Comparison of ENCODE assay signal across 19 cellular contexts in the genomic region with DNA sequence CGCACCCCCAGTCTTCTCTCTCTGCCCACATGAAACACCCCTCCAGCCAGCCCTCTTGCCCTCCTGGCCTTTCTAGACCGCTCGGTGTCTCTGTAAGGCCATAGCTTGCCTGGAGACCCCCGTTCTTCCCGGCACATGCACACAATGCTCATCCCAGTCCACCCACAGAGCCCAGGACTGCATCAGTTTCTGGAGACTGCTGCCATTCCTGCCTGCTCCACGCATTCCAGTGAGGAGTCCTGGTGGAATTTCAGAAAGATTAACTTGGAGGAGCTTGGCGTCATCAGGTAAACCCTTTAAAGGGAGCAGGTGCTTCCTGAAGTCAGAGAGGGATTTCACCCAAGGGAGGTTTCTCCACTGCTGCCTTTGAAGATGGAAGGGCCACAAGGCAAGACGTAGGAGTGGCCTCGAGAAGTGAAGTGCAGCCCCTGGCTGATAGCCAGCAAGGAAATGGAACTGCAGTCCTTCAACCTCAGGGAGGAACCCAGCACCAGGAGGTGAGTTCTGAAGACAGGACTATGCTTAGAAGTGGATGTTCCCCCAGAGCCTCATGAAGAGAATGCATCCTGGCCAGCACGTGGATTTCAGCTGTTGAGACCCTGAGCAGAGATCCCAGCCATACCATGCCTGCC. TPM values are rescaled to one million over a fixed set of nuclear protein-coding genes. Genes with fewer than 3 reads are reported as not detected.
A peak's percentile ranks its signal among the peaks of the same experiment; 100 is the strongest.
DNase-seq lines count a peak whose midpoint lies in the region; ATAC-seq and TF ChIP-seq lines count a peak whose summit lies in the region.
"Had no signal": no experiment of that assay in that cellular context is flagged by ENCODE, and none has a peak within 500 bp of the region (broad histone marks: within the 10 kb centered on the region; RNA-seq: fewer than 3 reads in every experiment).

No MANE protein-coding gene starts in this region.

- no peak for ATAC-seq in activated CD8-positive, alpha-beta T cell treated with anti-CD3 and anti-CD28 coated beads, Interleukin-2, amount 10 ng/mL, durations not matched to agents 7 days and 5 days
- no peak for ATAC-seq in activated CD8-positive, alpha-beta T cell treated with anti-CD3 and anti-CD28 coated beads for 36 hours
- ATAC-seq in left lung (peak; percentile 76), HG03196 (IDR thresholded peaks at IDR 0.05; ENCODE audit: unreplicated experiment) (no peak), HG03139 (IDR thresholded peaks at IDR 0.05; ENCODE audit: unreplicated experiment) (no peak)
- ATAC-seq: Panc1 had no signal

- no peak overlapping the region for H3K4me3 Mint-ChIP-seq in activated CD8-positive, alpha-beta T cell treated with anti-CD3 and anti-CD28 coated beads, Interleukin-2, amount 10 ng/mL, durations not matched to agents 7 days and 5 days
- no peak overlapping the region for H3K4me3 Mint-ChIP-seq in activated CD8-positive, alpha-beta T cell treated with anti-CD3 and anti-CD28 coated beads for 36 hours
- H3K4me3 Mint-ChIP-seq in neural progenitor cell = no peak overlapping the region
- H3K4me3 Mint-ChIP-seq: activated CD4-positive, alpha-beta memory T cell treated with anti-CD3 and anti-CD28 coated beads for 36 hours; CD4-positive, alpha-beta T cell; endodermal cell had no signal

- no peak overlapping the region for H3K9ac ChIP-seq in neural progenitor cell

- H2AFZ ChIP-seq in neural progenitor cell (replicated peaks) = no peak overlapping the region

- CTCF ChIA-PET in activated CD8-positive, alpha-beta T cell treated with anti-CD3 and anti-CD28 coated beads, Interleukin-2, amount 10 ng/mL, durations not matched to agents 7 days and 5 days (lab: Charles Lee) = no interaction called here
- CTCF ChIA-PET in activated CD8-positive, alpha-beta T cell treated with anti-CD3 and anti-CD28 coated beads for 36 hours (lab: Charles Lee) = interaction anchor here (0.7 kb wide), 1 partner anchor 16 kb away, joined by 3 read pairs; no protein-coding TSS in a partner anchor

- H3K4me2 ChIP-seq in neural progenitor cell = no peak overlapping the region

- no peaks in the 10 kb centered on the region for H3K79me2 ChIP-seq in neural progenitor cell (ENCODE audit: low read depth)

- H3K27ac ChIP-seq in left lung (no peak overlapping the region), neural progenitor cell (no peak overlapping the region)
- H3K27ac ChIP-seq: ascending aorta had no signal

- H3K4me1 Mint-ChIP-seq in activated CD8-positive, alpha-beta T cell treated with anti-CD3 and anti-CD28 coated beads, Interleukin-2, amount 10 ng/mL, durations not matched to agents 7 days and 5 days (ENCODE audit: low read depth) = peaks cover 11% of the 10 kb centered on the region
- H3K4me1 Mint-ChIP-seq in activated CD8-positive, alpha-beta T cell treated with anti-CD3 and anti-CD28 coated beads for 36 hours (ENCODE audit: low read depth) = peaks cover 16% of the 10 kb centered on the region
- H3K4me1 Mint-ChIP-seq in neural progenitor cell = peaks cover 6% of the 10 kb centered on the region

- intact Hi-C loops in activated CD8-positive, alpha-beta T cell treated with anti-CD3 and anti-CD28 coated beads for 36 hours (cut with micrococcal nuclease) = no loop called here
- intact Hi-C loops in left lung (cut with DNase I) = no loop called here

- H3K36me3 Mint-ChIP-seq in activated CD8-positive, alpha-beta T cell treated with anti-CD3 and anti-CD28 coated beads, Interleukin-2, amount 10 ng/mL, durations not matched to agents 7 days and 5 days (ENCODE audit: low read depth) = peaks cover 7% of the 10 kb centered on the region
- H3K36me3 Mint-ChIP-seq in activated CD8-positive, alpha-beta T cell treated with anti-CD3 and anti-CD28 coated beads for 36 hours (ENCODE audit: low read depth) = peaks cover 8% of the 10 kb centered on the region
- H3K36me3 Mint-ChIP-seq in neural progenitor cell = peaks cover 6% of the 10 kb centered on the region

- POLR2A ChIA-PET in activated CD8-positive, alpha-beta T cell treated with anti-CD3 and anti-CD28 coated beads, Interleukin-2, amount 10 ng/mL, durations not matched to agents 7 days and 5 days (lab: Charles Lee) = no interaction called here
- POLR2A ChIA-PET in activated CD8-positive, alpha-beta T cell treated with anti-CD3 and anti-CD28 coated beads for 36 hours (lab: Charles Lee) = interaction anchor here (0.6 kb wide), 1 partner anchor 60 kb away, joined by 3 read pairs; no protein-coding TSS in a partner anchor

- H3K9me3 ChIP-seq in left lung = no peaks in the 10 kb centered on the region
- no peaks in the 10 kb centered on the region for H3K9me3 ChIP-seq in neural progenitor cell (ENCODE audit: low read depth)
- H3K9me3 ChIP-seq: ascending aorta had no signal

- H3F3A ChIP-seq in neural progenitor cell (ENCODE audit: low read depth) = no peaks in the 10 kb centered on the region

- H3K27me3 ChIP-seq in left lung = no peaks in the 10 kb centered on the region
- H3K27me3 ChIP-seq in neural progenitor cell = no peaks in the 10 kb centered on the region
- H3K27me3 ChIP-seq: ascending aorta had no signal

- H3K27me3 Mint-ChIP-seq in activated CD8-positive, alpha-beta T cell treated with anti-CD3 and anti-CD28 coated beads, Interleukin-2, amount 10 ng/mL, durations not matched to agents 7 days and 5 days (ENCODE audit: low read depth) = no peaks in the 10 kb centered on the region
- H3K27me3 Mint-ChIP-seq in activated CD8-positive, alpha-beta T cell treated with anti-CD3 and anti-CD28 coated beads for 36 hours = no peaks in the 10 kb centered on the region
- peaks cover 2% of the 10 kb centered on the region for H3K27me3 Mint-ChIP-seq in neural progenitor cell (ENCODE audit: insufficient read depth, low read depth)
- H3K27me3 Mint-ChIP-seq: activated CD4-positive, alpha-beta memory T cell treated with anti-CD3 and anti-CD28 coated beads for 36 hours; CD4-positive, alpha-beta T cell had no signal

- H3K36me3 ChIP-seq in left lung (peaks cover 0 to 15% of the 10 kb centered on the region in 2 donors), neural progenitor cell (no peaks in the 10 kb centered on the region)

- no peak overlapping the region for H3K4me3 ChIP-seq in left lung
- H3K4me3 ChIP-seq in neural progenitor cell = no peak overlapping the region
- H3K4me3 ChIP-seq: ascending aorta had no signal

- H3K4me1 ChIP-seq in left lung (no peaks in the 10 kb centered on the region), neural progenitor cell (peaks cover 12% of the 10 kb centered on the region)
- H3K4me1 ChIP-seq: ascending aorta had no signal

- DNase-seq in activated CD8-positive, alpha-beta T cell treated with anti-CD3 and anti-CD28 coated beads, Interleukin-2, amount 10 ng/mL, durations not matched to agents 7 days and 5 days = no peak
- DNase-seq in activated CD8-positive, alpha-beta T cell treated with anti-CD3 and anti-CD28 coated beads for 36 hours = no peak
- DNase-seq in OCI-M1 (lab: John Stamatoyannopoulos, UW) (peak; percentile 33), left lung (no peak), neural progenitor cell (ENCODE audit: low spot score) (no peak), NCI-H2107 treated with DMSO at 0.1 percent for 48 hours (lab: John Stamatoyannopoulos, UW; ENCODE audit: unreplicated experiment) (no peak)
- DNase-seq: activated CD4-positive, alpha-beta memory T cell treated with anti-CD3 and anti-CD28 coated beads for 36 hours; activated naive CD4-positive, alpha-beta T cell treated with anti-CD3 and anti-CD28 coated beads, Interleukin-2, amount 50 U/mL, for 16 hours; activated T-cell treated with anti-CD3 and anti-CD28 coated beads, Interleukin-2, amount 50 U/mL, for 48 hours; CD4-positive, alpha-beta T cell; endodermal cell; IMR-90; islet precursor cell; mesenchymal stem cell; NCI-H2171 treated with DMSO at 0.1 percent for 48 hours had no signal

- H3K9me3 Mint-ChIP-seq in activated CD8-positive, alpha-beta T cell treated with anti-CD3 and anti-CD28 coated beads, Interleukin-2, amount 10 ng/mL, durations not matched to agents 7 days and 5 days (ENCODE audit: insufficient read depth) = no peaks in the 10 kb centered on the region
- H3K9me3 Mint-ChIP-seq in activated CD8-positive, alpha-beta T cell treated with anti-CD3 and anti-CD28 coated beads for 36 hours = no peaks in the 10 kb centered on the region
- H3K9me3 Mint-ChIP-seq in neural progenitor cell = no peaks in the 10 kb centered on the region
- H3K9me3 Mint-ChIP-seq: activated CD4-positive, alpha-beta memory T cell treated with anti-CD3 and anti-CD28 coated beads for 36 hours; CD4-positive, alpha-beta T cell had no signal

- TF ChIP-seq CTCF in activated CD8-positive, alpha-beta T cell treated with anti-CD3 and anti-CD28 coated beads for 36 hours (IDR thresholded peaks at IDR 0.05) = no peak
- TF ChIP-seq CTCF in left lung (IDR thresholded peaks at IDR 0.05) (no peak), neural progenitor cell (IDR thresholded peaks at IDR 0.05) (no peak)

- no peaks in the 10 kb centered on the region for H4K20me1 ChIP-seq in neural progenitor cell (ENCODE audit: low read depth)

- H3K27ac Mint-ChIP-seq in activated CD8-positive, alpha-beta T cell treated with anti-CD3 and anti-CD28 coated beads, Interleukin-2, amount 10 ng/mL, durations not matched to agents 7 days and 5 days = peak overlapping the region; percentile 28
- no peak overlapping the region for H3K27ac Mint-ChIP-seq in activated CD8-positive, alpha-beta T cell treated with anti-CD3 and anti-CD28 coated beads for 36 hours
- H3K27ac Mint-ChIP-seq in neural progenitor cell = no peak overlapping the region
- H3K27ac Mint-ChIP-seq: activated CD4-positive, alpha-beta memory T cell treated with anti-CD3 and anti-CD28 coated beads for 36 hours; CD4-positive, alpha-beta T cell; endodermal cell had no signal

RNA-seq across cellular contexts. Expression of a gene that starts 19.2 kb away (rescaled TPM):
- 10 to 100 TPM; 22.0 to 26.5 TPM for total RNA-seq in activated CD8-positive, alpha-beta T cell treated with anti-CD3 and anti-CD28 coated beads, Interleukin-2, amount 10 ng/mL, durations not matched to agents 7 days and 5 days
- total RNA-seq in activated CD8-positive, alpha-beta T cell treated with anti-CD3 and anti-CD28 coated beads for 36 hours = 10 to 100 TPM; 19.1 to 23.4 TPM
- total RNA-seq in left lung (10 to 100 TPM; 35.1 to 48.6 TPM), neural progenitor cell (ENCODE audit: low replicate concordance) (24.9 and 52.3 TPM in 2 replicates)
